18 cellular contexts compared by ENCODE assay signal in the genomic region with DNA sequence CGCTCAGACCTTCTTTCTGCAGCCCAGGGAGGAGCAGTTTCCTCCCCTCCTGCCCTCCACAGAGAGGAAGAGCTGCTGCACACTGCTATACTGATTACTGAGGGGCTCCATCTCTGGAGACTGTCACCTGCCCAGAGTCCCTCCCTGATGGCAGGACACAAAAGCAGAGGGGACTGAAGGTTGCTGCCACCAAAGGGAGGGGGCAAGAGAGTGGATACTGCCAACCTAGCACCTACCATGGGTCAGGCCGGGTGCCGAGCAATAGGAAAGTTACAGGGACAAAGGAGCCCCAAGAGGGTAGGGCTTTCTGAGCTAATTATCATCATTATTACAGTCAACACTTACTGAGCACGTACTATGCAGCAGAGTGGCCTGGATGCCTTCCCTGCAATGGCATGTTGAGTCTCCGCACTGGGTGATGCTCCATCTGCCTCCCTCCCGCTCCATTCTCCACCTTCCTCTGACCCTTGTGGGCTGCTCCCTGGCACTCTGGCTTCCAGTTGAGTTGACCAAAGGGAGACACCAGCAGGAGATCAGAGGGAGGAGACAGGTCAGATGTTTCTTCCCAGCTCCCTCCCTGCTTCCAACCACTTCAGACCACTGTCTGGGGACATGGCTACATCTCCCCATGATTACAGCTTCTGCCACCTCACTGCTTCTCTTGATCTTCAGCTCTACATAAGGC. TPM values are rescaled to one million over a fixed set of nuclear protein-coding genes. Genes with fewer than 3 reads are reported as not detected.
A peak's percentile ranks its signal among the peaks of the same experiment; 100 is the strongest.
DNase-seq lines count a peak whose midpoint lies in the region; ATAC-seq and TF ChIP-seq lines count a peak whose summit lies in the region.
"Had no signal": no experiment of that assay in that cellular context is flagged by ENCODE, and none has a peak within 500 bp of the region (broad histone marks: within the 10 kb centered on the region; RNA-seq: fewer than 3 reads in every experiment).

No MANE protein-coding gene starts in this region.

- no peak for TF ChIP-seq EP300 in SK-N-SH (IDR thresholded peaks at IDR 0.05; ENCODE audit: borderline replicate concordance in 1 of 2, low read depth in 1 of 2, low read length in 1 of 2)

- no peak overlapping the region for H3K4me3 Mint-ChIP-seq in activated T-helper 2 cell treated with anti-CD3 and anti-CD28 coated beads, Interferon-gamma antibody, Interleukin-2, Interleukin-4, amounts not matched to agents 10 μg/mL and 5 μg/mL and 100 μg/mL, durations not matched to agents 14 hours and 24 hours and 36 hours (ENCODE audit: low read depth)
- H3K4me3 Mint-ChIP-seq in natural killer cell, result peak overlapping the region; percentile 71
- H3K4me3 Mint-ChIP-seq: CD4-positive, CD25-positive, alpha-beta regulatory T cell had no signal

- no peaks in the 10 kb centered on the region for H3F3A ChIP-seq in SK-N-SH (replicated peaks; ENCODE audit: insufficient read depth)

- H3K27me3 Mint-ChIP-seq in activated T-helper 2 cell treated with anti-CD3 and anti-CD28 coated beads, Interferon-gamma antibody, Interleukin-2, Interleukin-4, amounts not matched to agents 10 μg/mL and 5 μg/mL and 100 μg/mL, durations not matched to agents 14 hours and 24 hours and 36 hours (ENCODE audit: low read depth), result peaks cover 6% of the 10 kb centered on the region
- peaks cover 0 to 10% of the 10 kb centered on the region in 2 donors for H3K27me3 Mint-ChIP-seq in natural killer cell (ENCODE audit: low read depth in 2 of 2)
- H3K27me3 Mint-ChIP-seq: CD4-positive, CD25-positive, alpha-beta regulatory T cell had no signal

- DNase-seq in SK-N-SH (no peak), Daoy (ENCODE audit: low read depth) (peak; percentile 53), natural killer cell (no peak), NOMO-1 (lab: John Stamatoyannopoulos, UW; ENCODE audit: unreplicated experiment in 2 of 2) (no peak), HCEC 1CT (no peak)
- no peak for DNase-seq in activated T-helper 2 cell treated with anti-CD3 and anti-CD28 coated beads, Interferon-gamma antibody, Interleukin-2, Interleukin-4, amounts not matched to agents 10 μg/mL and 5 μg/mL and 100 μg/mL, durations not matched to agents 14 hours and 24 hours and 36 hours (ENCODE audit: low spot score)
- DNase-seq: psoas muscle; RPMI8226; stimulated activated naive CD4-positive, alpha-beta T cell had no signal

- no peak overlapping the region for H3K4me3 ChIP-seq in SK-N-SH (ENCODE audit: low read depth in 2 of 2, low read length in 1 of 2)
- H3K4me3 ChIP-seq: gastroesophageal sphincter, psoas muscle had no signal

- no peaks in the 10 kb centered on the region for H3K9me3 ChIP-seq in SK-N-SH
- H3K9me3 ChIP-seq: gastroesophageal sphincter, psoas muscle had no signal

- H4K20me1 ChIP-seq in SK-N-SH (ENCODE audit: insufficient read depth), result no peaks in the 10 kb centered on the region

- WGBS in SK-N-SH (ENCODE audit: low lambda C conversion rate), result 51% methylated on average over 6 of the region's 6 CpGs

- no peaks in the 10 kb centered on the region for H3K79me2 ChIP-seq in SK-N-SH (ENCODE audit: insufficient read depth)

- CTCF ChIA-PET in SK-N-SH (lab: Yijun Ruan, JAX), result interaction anchor here (0.6 kb wide), 1 partner anchor 29 kb away, joined by 3 read pairs; no protein-coding TSS in a partner anchor

- ATAC-seq in SK-N-SH treated with all-trans-retinoic acid at 6 μM for 48 hours (no peak), natural killer cell (no peak), HG03571 (IDR thresholded peaks at IDR 0.05; ENCODE audit: unreplicated experiment) (no peak)
- ATAC-seq: gastroesophageal sphincter, psoas muscle had no signal

- no peak overlapping the region for H2AFZ ChIP-seq in SK-N-SH (ENCODE audit: low read depth)

- no peak overlapping the region for H3K27ac ChIP-seq in SK-N-SH (ENCODE audit: low read depth in 2 of 2, low read length in 1 of 2)
- H3K27ac ChIP-seq: 22Rv1, epithelial cell of prostate, gastroesophageal sphincter, psoas muscle had no signal

- peaks cover 25% of the 10 kb centered on the region for H3K4me1 Mint-ChIP-seq in activated T-helper 2 cell treated with anti-CD3 and anti-CD28 coated beads, Interferon-gamma antibody, Interleukin-2, Interleukin-4, amounts not matched to agents 10 μg/mL and 5 μg/mL and 100 μg/mL, durations not matched to agents 14 hours and 24 hours and 36 hours (ENCODE audit: low read depth)
- H3K4me1 Mint-ChIP-seq in natural killer cell, result peaks cover 29 to 51% of the 10 kb centered on the region in 2 donors

- no peaks in the 10 kb centered on the region for H3K36me3 Mint-ChIP-seq in activated T-helper 2 cell treated with anti-CD3 and anti-CD28 coated beads, Interferon-gamma antibody, Interleukin-2, Interleukin-4, amounts not matched to agents 10 μg/mL and 5 μg/mL and 100 μg/mL, durations not matched to agents 14 hours and 24 hours and 36 hours (ENCODE audit: low read depth)
- H3K36me3 Mint-ChIP-seq in natural killer cell, result no peaks in the 10 kb centered on the region
- H3K36me3 Mint-ChIP-seq: CD4-positive, CD25-positive, alpha-beta regulatory T cell had no signal

- peak overlapping the region; percentile 69 for H3K27ac Mint-ChIP-seq in activated T-helper 2 cell treated with anti-CD3 and anti-CD28 coated beads, Interferon-gamma antibody, Interleukin-2, Interleukin-4, amounts not matched to agents 10 μg/mL and 5 μg/mL and 100 μg/mL, durations not matched to agents 14 hours and 24 hours and 36 hours
- H3K27ac Mint-ChIP-seq in natural killer cell, result peak overlapping the region; percentile 87 to 95
- H3K27ac Mint-ChIP-seq: CD4-positive, CD25-positive, alpha-beta regulatory T cell had no signal

- POLR2A ChIA-PET in SK-N-SH (lab: Yijun Ruan, JAX), result no interaction called here

- H3K9me2 ChIP-seq in SK-N-SH, result no peaks in the 10 kb centered on the region

- H3K9me3 Mint-ChIP-seq in activated T-helper 2 cell treated with anti-CD3 and anti-CD28 coated beads, Interferon-gamma antibody, Interleukin-2, Interleukin-4, amounts not matched to agents 10 μg/mL and 5 μg/mL and 100 μg/mL, durations not matched to agents 14 hours and 24 hours and 36 hours, result no peaks in the 10 kb centered on the region
- H3K9me3 Mint-ChIP-seq in natural killer cell, result no peaks in the 10 kb centered on the region

- TF ChIP-seq RAD21 in SK-N-SH (IDR thresholded peaks at IDR 0.05; ENCODE audit: low read length), result no peak

- TF ChIP-seq CTCF in SK-N-SH (IDR thresholded peaks at IDR 0.05), result no peak
- TF ChIP-seq CTCF in natural killer cell (IDR thresholded peaks at IDR 0.05), result no peak

- intact Hi-C loops in activated T-helper 2 cell treated with anti-CD3 and anti-CD28 coated beads, Interferon-gamma antibody, Interleukin-2, Interleukin-4, amounts not matched to agents 10 μg/mL and 5 μg/mL and 100 μg/mL, durations not matched to agents 14 hours and 24 hours and 36 hours (cut with micrococcal nuclease), result no loop called here
- intact Hi-C loops in natural killer cell (cut with micrococcal nuclease), result loop anchor here (1.0 kb wide), 1 partner anchor 191 kb away; no protein-coding TSS in a partner anchor

- H3K4me2 ChIP-seq in SK-N-SH, result peak overlapping the region; percentile 55; the same call in 1 of the 2 replicates

- no peak overlapping the region for H3K9ac ChIP-seq in SK-N-SH

- H3K36me3 ChIP-seq in SK-N-SH (replicated peaks in 1 of 2; ENCODE audit: control insufficient read depth in 1 of 2, insufficient read depth in 2 of 2, low read length in 1 of 2), result no peaks in the 10 kb centered on the region
- H3K36me3 ChIP-seq: gastroesophageal sphincter had no signal

- peaks cover 21% of the 10 kb centered on the region; the same call in 1 of the 2 replicates for H3K27me3 ChIP-seq in SK-N-SH (ENCODE audit: insufficient read depth)

- H3K4me1 ChIP-seq in SK-N-SH (ENCODE audit: control insufficient read depth in 1 of 2, insufficient read depth in 2 of 2, low read depth in 1 of 2, low read length in 1 of 2), result peaks cover 0 to 9% of the 10 kb centered on the region in 2 experiments; a peak in 1 of 4 replicates
- H3K4me1 ChIP-seq: gastroesophageal sphincter, psoas muscle had no signal

RNA-seq across cellular contexts. Expression of gene KRT79, which starts 2.5 kb away (rescaled TPM):
- polyA plus RNA-seq in SK-N-SH (2012; rRNA removed), result not detected in 2 replicates
- polyA plus RNA-seq in SK-N-SH (2012; cell fraction: cytosol; rRNA removed), result not detected in 2 replicates
- polyA plus RNA-seq in SK-N-SH (2012; cell fraction: nucleus; rRNA removed), result 0.04 TPM in 1 of 2 replicates, not detected in the other
- total RNA-seq in Daoy (2014; rRNA removed; shearing (Covaris generic)), result 0.57 and 2.6 TPM in 2 replicates
- not detected in 2 replicates for total RNA-seq in activated T-helper 2 cell treated with anti-CD3 and anti-CD28 coated beads, Interferon-gamma antibody, Interleukin-2, Interleukin-4, amounts not matched to agents 10 μg/mL and 5 μg/mL and 100 μg/mL, durations not matched to agents 14 hours and 24 hours and 36 hours
- total RNA-seq in natural killer cell, result under 1 TPM in 1 of 3 donors, not detected in 2; 0.18 TPM
- total RNA-seq: CD4-positive, CD25-positive, alpha-beta regulatory T cell; gastroesophageal sphincter; liver; myocyte; psoas muscle; ureter had no signal
- polyA plus RNA-seq: CD4-positive, CD25-positive, alpha-beta regulatory T cell; liver had no signal

RNA-seq across cellular contexts. Expression of gene KRT78, which starts 12.2 kb away (rescaled TPM):
- not detected in 2 replicates for polyA plus RNA-seq in SK-N-SH (2012; rRNA removed)
- polyA plus RNA-seq in SK-N-SH (2012; cell fraction: cytosol; rRNA removed), result not detected in 2 replicates
- polyA plus RNA-seq in SK-N-SH (2012; cell fraction: nucleus; rRNA removed), result not detected in 2 replicates
- total RNA-seq in Daoy (2014; rRNA removed; shearing (Covaris generic)), result 1.2 TPM in 1 of 2 replicates, not detected in the other
- not detected in 2 replicates for total RNA-seq in activated T-helper 2 cell treated with anti-CD3 and anti-CD28 coated beads, Interferon-gamma antibody, Interleukin-2, Interleukin-4, amounts not matched to agents 10 μg/mL and 5 μg/mL and 100 μg/mL, durations not matched to agents 14 hours and 24 hours and 36 hours
- not detected for total RNA-seq in natural killer cell
- total RNA-seq: CD4-positive, CD25-positive, alpha-beta regulatory T cell; liver; myocyte; psoas muscle; ureter had no signal
- polyA plus RNA-seq: CD4-positive, CD25-positive, alpha-beta regulatory T cell had no signal

RNA-seq across cellular contexts. Expression of gene KRT4, which starts 22.7 kb away (rescaled TPM):
- polyA plus RNA-seq in SK-N-SH (2012; rRNA removed), result not detected in 2 replicates
- not detected in 2 replicates for polyA plus RNA-seq in SK-N-SH (2012; cell fraction: cytosol; rRNA removed)
- 0.06 TPM in 1 of 2 replicates, not detected in the other for polyA plus RNA-seq in SK-N-SH (2012; cell fraction: nucleus; rRNA removed)
- not detected in 2 replicates for total RNA-seq in Daoy (2014; rRNA removed; shearing (Covaris generic))
- total RNA-seq in activated T-helper 2 cell treated with anti-CD3 and anti-CD28 coated beads, Interferon-gamma antibody, Interleukin-2, Interleukin-4, amounts not matched to agents 10 μg/mL and 5 μg/mL and 100 μg/mL, durations not matched to agents 14 hours and 24 hours and 36 hours, result not detected in 2 replicates
- not detected for total RNA-seq in natural killer cell
- total RNA-seq: CD4-positive, CD25-positive, alpha-beta regulatory T cell; myocyte had no signal
- polyA plus RNA-seq: CD4-positive, CD25-positive, alpha-beta regulatory T cell had no signal

RNA-seq across cellular contexts. Expression of gene KRT3, which starts 40.7 kb away (rescaled TPM):
- polyA plus RNA-seq in SK-N-SH (2012; rRNA removed), result not detected in 2 replicates
- not detected in 2 replicates for polyA plus RNA-seq in SK-N-SH (2012; cell fraction: cytosol; rRNA removed)
- polyA plus RNA-seq in SK-N-SH (2012; cell fraction: nucleus; rRNA removed), result not detected in 2 replicates
- total RNA-seq in Daoy (2014; rRNA removed; shearing (Covaris generic)), result not detected in 2 replicates
- total RNA-seq in activated T-helper 2 cell treated with anti-CD3 and anti-CD28 coated beads, Interferon-gamma antibody, Interleukin-2, Interleukin-4, amounts not matched to agents 10 μg/mL and 5 μg/mL and 100 μg/mL, durations not matched to agents 14 hours and 24 hours and 36 hours, result not detected in 2 replicates
- not detected for total RNA-seq in natural killer cell
- total RNA-seq: CD4-positive, CD25-positive, alpha-beta regulatory T cell; gastroesophageal sphincter; liver; myocyte; psoas muscle; ureter had no signal
- polyA plus RNA-seq: CD4-positive, CD25-positive, alpha-beta regulatory T cell; liver; psoas muscle had no signal

RNA-seq across cellular contexts. Expression of gene KRT76, which starts 59.5 kb away (rescaled TPM):
- polyA plus RNA-seq in SK-N-SH (2012; rRNA removed), result not detected in 2 replicates
- not detected in 2 replicates for polyA plus RNA-seq in SK-N-SH (2012; cell fraction: cytosol; rRNA removed)
- polyA plus RNA-seq in SK-N-SH (2012; cell fraction: nucleus; rRNA removed), result not detected in 2 replicates
- not detected in 2 replicates for total RNA-seq in Daoy (2014; rRNA removed; shearing (Covaris generic))
- total RNA-seq in activated T-helper 2 cell treated with anti-CD3 and anti-CD28 coated beads, Interferon-gamma antibody, Interleukin-2, Interleukin-4, amounts not matched to agents 10 μg/mL and 5 μg/mL and 100 μg/mL, durations not matched to agents 14 hours and 24 hours and 36 hours, result not detected in 2 replicates
- not detected for total RNA-seq in natural killer cell
- total RNA-seq: CD4-positive, CD25-positive, alpha-beta regulatory T cell; liver; myocyte; psoas muscle; ureter had no signal
- polyA plus RNA-seq: CD4-positive, CD25-positive, alpha-beta regulatory T cell; liver; psoas muscle had no signal
